Comparison of ENCODE assay signal across 9 cellular contexts in the genomic region with DNA sequence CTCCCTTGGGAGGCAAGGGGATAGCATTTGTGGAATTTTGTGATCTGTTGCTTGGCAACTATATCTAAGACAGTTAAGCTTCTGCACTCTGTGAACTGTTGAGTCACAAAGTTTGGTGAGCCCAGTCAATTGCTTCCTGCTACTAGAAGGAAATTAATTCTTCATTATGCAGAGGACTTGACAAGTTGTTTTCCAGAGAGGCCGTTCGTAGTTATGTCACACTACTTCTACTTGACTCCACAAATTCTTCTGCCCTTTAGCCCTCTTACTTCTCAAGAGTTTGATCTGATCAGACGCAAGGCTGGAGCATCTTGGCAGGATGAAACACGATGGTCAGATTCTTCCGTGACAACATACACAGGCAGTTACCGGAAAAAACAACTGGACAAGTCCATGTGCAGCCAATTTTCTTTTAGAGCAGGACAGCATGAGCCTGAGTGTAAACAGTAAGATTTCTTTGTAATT. TPM values are rescaled to one million over a fixed set of nuclear protein-coding genes. Genes with fewer than 3 reads are reported as not detected.
DNase-seq lines count a peak whose midpoint lies in the region; ATAC-seq, FAIRE-seq and TF ChIP-seq lines count a peak whose summit lies in the region.
"Had no signal": no experiment of that assay in that cellular context is flagged by ENCODE, and none has a peak within 500 bp of the region (broad histone marks: within the 10 kb centered on the region; RNA-seq: fewer than 3 reads in every experiment).

Gene C4orf51 (plus strand): TSS at position 156 of the 465 bp plus-strand sequence. CDS start 58 bp downstream, at position 214.

- peaks cover 19% of the 10 kb centered on the region for H3K27me3 Mint-ChIP-seq in activated T-helper 17 cell treated with anti-CD3 and anti-CD28 coated beads, Interleukin-2, amount 50 U/mL, for 72 hours

- no peak for TF ChIP-seq CTCF in A673 (conservative IDR thresholded peaks at IDR 0.05; ENCODE audit: low read depth, low read length)
- no peak for TF ChIP-seq CTCF in bronchial epithelial cell (IDR thresholded peaks at IDR 0.05; ENCODE audit: insufficient read depth, low read length, severe bottlenecking)
- no peak for TF ChIP-seq CTCF in right lobe of liver (IDR thresholded peaks at IDR 0.05)
- TF ChIP-seq CTCF in OCI-LY7 (conservative IDR thresholded peaks at IDR 0.05; ENCODE audit: low read length) = no peak

- peak; percentile 57 to 81 (median 65) for ATAC-seq in right lobe of liver
- no peak for ATAC-seq in activated T-helper 17 cell treated with anti-CD3 and anti-CD28 coated beads, Interleukin-2, amount 50 U/mL, for 72 hours (replicated peaks)

- no TSS peak for BruUV-seq in A673 (replicated peaks; lab: Mats Ljungman, UMichigan)
- BruUV-seq in OCI-LY7 (replicated peaks; lab: Mats Ljungman, UMichigan) = no TSS peak

- CTCF ChIA-PET in A673 (lab: Charles Lee) (no interaction called here), OCI-LY7 (lab: Charles Lee; ENCODE audit: unreplicated experiment) (no interaction called here)

- DNase-seq in A673 (ENCODE audit: low spot score) (peak; percentile 58), HT1080 (ENCODE audit: low read depth) (peak; percentile 46), bronchial epithelial cell (ENCODE audit: low read depth) (peak; percentile 77), right lobe of liver (no peak), activated gamma-delta T cell (lab: John Stamatoyannopoulos, UW) (no peak), substantia nigra (lab: John Stamatoyannopoulos, UW) (no peak), OCI-LY7 (ENCODE audit: low spot score) (no peak)
- DNase-seq: activated CD4-positive, alpha-beta T cell treated with anti-CD3 and anti-CD28 coated beads, Interleukin-2, amount 10 ng/mL, durations not matched to agents 7 days and 5 days had no signal

- no peak within 1 kb of the TSS for H2AFZ ChIP-seq in OCI-LY7 (ENCODE audit: low read length)

- no peak for TF ChIP-seq POLR2A in right lobe of liver (IDR thresholded peaks at IDR 0.05)

- intact Hi-C loops in A673 (cut with micrococcal nuclease; ENCODE audit: unreplicated experiment) = no loop called here
- intact Hi-C loops in right lobe of liver (cut with DNase I) = no loop called here
- intact Hi-C loops in OCI-LY7 (cut with micrococcal nuclease; ENCODE audit: unreplicated experiment) = no loop called here

- no peaks in the 10 kb centered on the region for H4K20me1 ChIP-seq in OCI-LY7 (ENCODE audit: insufficient read depth, low read length)

- H3K79me2 ChIP-seq in OCI-LY7 (ENCODE audit: insufficient read depth, low read depth, low read length) = no peaks in the 10 kb centered on the region

- no peak for FAIRE-seq in bronchial epithelial cell (lab: Jason Lieb, UNC)

- H3K4me2 ChIP-seq in OCI-LY7 (ENCODE audit: low read length) = no peak within 1 kb of the TSS

- peaks cover 4% of the 10 kb centered on the region for H3K4me1 ChIP-seq in A673 (ENCODE audit: insufficient read depth, low read length, poor library complexity, severe bottlenecking)
- no peaks in the 10 kb centered on the region for H3K4me1 ChIP-seq in right lobe of liver
- no peaks in the 10 kb centered on the region for H3K4me1 ChIP-seq in OCI-LY7 (ENCODE audit: insufficient read depth, low read length, poor library complexity, severe bottlenecking)

- no peaks in the 10 kb centered on the region for H3K9me3 ChIP-seq in A673 (ENCODE audit: low read depth, low read length, poor library complexity, severe bottlenecking)
- H3K9me3 ChIP-seq in right lobe of liver = no peaks in the 10 kb centered on the region
- no peaks in the 10 kb centered on the region for H3K9me3 ChIP-seq in OCI-LY7 (ENCODE audit: low read length)

- H3K27ac Mint-ChIP-seq in activated T-helper 17 cell treated with anti-CD3 and anti-CD28 coated beads, Interleukin-2, amount 50 U/mL, for 72 hours = no peak within 1 kb of the TSS
- H3K27ac Mint-ChIP-seq: activated CD4-positive, alpha-beta T cell treated with anti-CD3 and anti-CD28 coated beads, Interleukin-2, amount 10 ng/mL, durations not matched to agents 7 days and 5 days had no signal

- peaks cover 4% of the 10 kb centered on the region for H3K9me3 Mint-ChIP-seq in activated T-helper 17 cell treated with anti-CD3 and anti-CD28 coated beads, Interleukin-2, amount 50 U/mL, for 72 hours

- H3K27me3 ChIP-seq in A673 (replicated peaks; ENCODE audit: insufficient read depth, low read depth, low read length, poor library complexity) (no peaks in the 10 kb centered on the region), bronchial epithelial cell (ENCODE audit: control insufficient read depth, insufficient read depth, low read length) (no peaks in the 10 kb centered on the region), right lobe of liver (no peaks in the 10 kb centered on the region)

- no peak within 1 kb of the TSS for H3K4me3 Mint-ChIP-seq in activated T-helper 17 cell treated with anti-CD3 and anti-CD28 coated beads, Interleukin-2, amount 50 U/mL, for 72 hours
- H3K4me3 Mint-ChIP-seq: activated CD4-positive, alpha-beta T cell treated with anti-CD3 and anti-CD28 coated beads, Interleukin-2, amount 10 ng/mL, durations not matched to agents 7 days and 5 days had no signal

- H3K9me2 ChIP-seq in OCI-LY7 (ENCODE audit: insufficient read depth, low read length) = no peaks in the 10 kb centered on the region

- H3K27ac ChIP-seq in A673 (ENCODE audit: low read depth, low read length, poor library complexity, severe bottlenecking) (no peak within 1 kb of the TSS), right lobe of liver (no peak within 1 kb of the TSS), substantia nigra (ENCODE audit: low read depth, low read length, poor library complexity, severe bottlenecking) (no peak within 1 kb of the TSS), OCI-LY7 (ENCODE audit: low read depth, low read length, poor library complexity, severe bottlenecking) (no peak within 1 kb of the TSS)

- WGBS in right lobe of liver (ENCODE audit: insufficient coverage, low coverage, low lambda C conversion rate, missing lambda C conversion rate) = 31% methylated on average over 6 of the region's 6 CpGs

- H3K36me3 Mint-ChIP-seq in activated T-helper 17 cell treated with anti-CD3 and anti-CD28 coated beads, Interleukin-2, amount 50 U/mL, for 72 hours (ENCODE audit: low read depth) = no peaks in the 10 kb centered on the region

- POLR2A ChIA-PET in A673 (lab: Charles Lee; ENCODE audit: low non-redundant PET) (no interaction called here), OCI-LY7 (lab: Charles Lee) (interaction anchor here (0.6 to 0.9 kb wide), 3 partner anchors 9 to 655 kb away, joined by 3 to 6 read pairs (median 3); no protein-coding TSS in a partner anchor)

- no peak within 1 kb of the TSS for H3K4me3 ChIP-seq in A673 (ENCODE audit: low read depth, low read length, poor library complexity, severe bottlenecking)
- H3K4me3 ChIP-seq in bronchial epithelial cell (ENCODE audit: low read depth, low read length) = no peak within 1 kb of the TSS
- no peak within 1 kb of the TSS for H3K4me3 ChIP-seq in right lobe of liver
- H3K4me3 ChIP-seq in OCI-LY7 (ENCODE audit: low read depth, low read length, poor library complexity, severe bottlenecking) = no peak within 1 kb of the TSS

- no peaks in the 10 kb centered on the region for H3K4me1 Mint-ChIP-seq in activated T-helper 17 cell treated with anti-CD3 and anti-CD28 coated beads, Interleukin-2, amount 50 U/mL, for 72 hours
- H3K4me1 Mint-ChIP-seq: activated CD4-positive, alpha-beta T cell treated with anti-CD3 and anti-CD28 coated beads, Interleukin-2, amount 10 ng/mL, durations not matched to agents 7 days and 5 days had no signal

- H3K36me3 ChIP-seq in A673 (ENCODE audit: insufficient read depth, low read length, poor library complexity, severe bottlenecking) (no peaks in the 10 kb centered on the region), bronchial epithelial cell (ENCODE audit: control insufficient read depth, insufficient read depth, low read length) (no peaks in the 10 kb centered on the region), right lobe of liver (no peaks in the 10 kb centered on the region), OCI-LY7 (ENCODE audit: insufficient read depth, low read length) (no peaks in the 10 kb centered on the region)

RNA-seq across cellular contexts. Expression of gene C4orf51, which starts in this region (rescaled TPM):
- total RNA-seq in A673 (2021) = not detected in 2 replicates
- total RNA-seq in HT1080 (2014; rRNA removed; shearing (Covaris generic)) = not detected in 2 replicates
- polyA plus RNA-seq in HT1080 (2015; cell fraction: cytosol; rRNA removed) = not detected in 2 replicates
- polyA plus RNA-seq in HT1080 (2015; cell fraction: nucleus; rRNA removed) = not detected in 2 replicates
- total RNA-seq in bronchial epithelial cell = not detected in 2 replicates
- total RNA-seq in right lobe of liver = not detected
- total RNA-seq in activated T-helper 17 cell treated with anti-CD3 and anti-CD28 coated beads, Interleukin-2, amount 50 U/mL, for 72 hours = not detected
- total RNA-seq in OCI-LY7 (2014; rRNA removed; shearing (Covaris generic)) = not detected in 2 replicates
- total RNA-seq in OCI-LY7 (2022) = not detected in 2 replicates
- total RNA-seq: activated CD4-positive, alpha-beta T cell treated with anti-CD3 and anti-CD28 coated beads, Interleukin-2, amount 10 ng/mL, durations not matched to agents 7 days and 5 days had no signal

Comparison
In these comparisons a context has a peak if more than half of its experiments do, and no peak if none do; other contexts are left out.
1. Peak in DNase-seq in A673; RNA of the gene not detected or under 1 TPM.
2. Peak in DNase-seq in HT1080; RNA of the gene not detected or under 1 TPM.
3. Peak in DNase-seq in bronchial epithelial cell; RNA of the gene not detected or under 1 TPM.
4. Peak in ATAC-seq in right lobe of liver; RNA of the gene not detected or under 1 TPM.